8 cellular contexts compared by ENCODE assay signal in the genomic region with DNA sequence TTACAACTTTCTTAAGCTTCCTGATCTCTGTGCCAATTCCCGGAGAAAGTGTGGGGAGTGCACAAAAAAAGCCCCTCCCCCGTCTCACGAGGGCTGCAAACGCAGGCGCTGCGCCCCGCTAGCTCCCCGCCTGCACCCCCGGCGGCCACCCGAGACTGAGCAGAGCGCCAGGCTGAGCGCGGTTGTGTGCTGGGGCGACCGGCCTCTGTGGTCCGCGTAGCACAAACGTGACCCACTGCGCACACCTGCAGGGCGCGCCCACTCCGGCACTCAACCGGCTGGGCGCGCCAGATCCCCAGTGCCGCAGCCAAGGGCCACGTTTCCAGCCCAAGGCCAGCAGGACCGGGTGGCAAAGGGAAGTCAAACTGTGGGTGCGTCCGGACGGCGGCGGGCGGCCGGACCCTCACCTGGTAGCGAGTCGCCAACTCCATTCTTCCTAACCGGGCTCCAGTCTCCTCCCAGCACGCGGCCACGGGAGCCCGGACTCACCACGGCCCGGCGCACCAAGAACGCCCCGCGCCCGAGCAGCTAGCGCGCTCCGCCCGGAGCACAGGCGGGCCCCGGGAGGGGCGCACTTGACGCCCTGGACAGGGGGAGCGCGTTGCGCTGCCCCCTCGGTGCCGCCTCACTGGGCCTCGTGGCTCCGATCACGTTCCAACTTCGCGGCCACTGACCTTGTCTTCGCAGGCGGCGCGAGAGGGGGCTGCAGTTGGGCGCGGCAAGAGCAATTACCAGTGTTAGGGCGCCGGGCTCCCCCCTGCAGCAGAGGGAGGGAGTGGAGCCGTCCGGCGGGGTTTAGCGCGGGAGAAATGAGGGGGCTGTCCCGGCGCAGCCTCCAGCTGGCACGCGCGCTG. TPM values are rescaled to one million over a fixed set of nuclear protein-coding genes. Genes with fewer than 3 reads are reported as not detected.
DNase-seq lines count a peak whose midpoint lies in the region; ATAC-seq and TF ChIP-seq lines count a peak whose summit lies in the region.

A gene with protein sequence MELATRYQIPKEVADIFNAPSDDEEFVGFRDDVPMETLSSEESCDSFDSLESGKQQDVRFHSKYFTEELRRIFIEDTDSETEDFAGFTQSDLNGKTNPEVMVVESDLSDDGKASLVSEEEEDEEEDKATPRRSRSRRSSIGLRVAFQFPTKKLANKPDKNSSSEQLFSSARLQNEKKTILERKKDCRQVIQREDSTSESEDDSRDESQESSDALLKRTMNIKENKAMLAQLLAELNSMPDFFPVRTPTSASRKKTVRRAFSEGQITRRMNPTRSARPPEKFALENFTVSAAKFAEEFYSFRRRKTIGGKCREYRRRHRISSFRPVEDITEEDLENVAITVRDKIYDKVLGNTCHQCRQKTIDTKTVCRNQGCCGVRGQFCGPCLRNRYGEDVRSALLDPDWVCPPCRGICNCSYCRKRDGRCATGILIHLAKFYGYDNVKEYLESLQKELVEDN (minus strand): TSS at position 526 of the 854 bp plus-strand sequence. CDS start 95 bp downstream, at position 431.

- peak within 1 kb of the TSS; percentile 85 for H3K4me2 ChIP-seq in neuronal stem cell (ENCODE audit: insufficient read depth, low read length, poor library complexity, severe bottlenecking)

- no peak within 1 kb of the TSS for H2BK120ac ChIP-seq in neuronal stem cell (ENCODE audit: low read depth, low read length)

- H4K91ac ChIP-seq in neuronal stem cell (ENCODE audit: low read depth, low read length, poor library complexity): no peak within 1 kb of the TSS

- H3K27me3 ChIP-seq in Peyer's patch (no peaks in the 10 kb centered on the region), neuronal stem cell (ENCODE audit: control insufficient read depth in 3 of 3, insufficient read depth in 3 of 3, low read depth in 1 of 3, low read length in 3 of 3) (peaks cover 0 to 19% (median 0%) of the 10 kb centered on the region in 3 experiments), thoracic aorta (replicated peaks; ENCODE audit: insufficient read depth) (no peaks in the 10 kb centered on the region)

- no peak within 1 kb of the TSS for H2AK5ac ChIP-seq in neuronal stem cell (ENCODE audit: low read depth, low read length)

- H2BK12ac ChIP-seq in neuronal stem cell (ENCODE audit: low read length): no peak within 1 kb of the TSS

- H2AFZ ChIP-seq in neuronal stem cell (ENCODE audit: low read length): peak within 1 kb of the TSS; percentile 99

- H3K27ac ChIP-seq in Peyer's patch (peak within 1 kb of the TSS; percentile 47 to 86 (median 80)), neuronal stem cell (replicated peaks; ENCODE audit: low read length) (peak within 1 kb of the TSS; percentile 45), thoracic aorta (peak within 1 kb of the TSS in 1 of 2 donors; percentile 10)

- H4K8ac ChIP-seq in neuronal stem cell (ENCODE audit: low read depth, low read length): no peak within 1 kb of the TSS

- H3K9me3 ChIP-seq in Peyer's patch (no peaks in the 10 kb centered on the region), neuronal stem cell (replicated peaks in 1 of 2; ENCODE audit: control insufficient read depth in 2 of 2, insufficient read depth in 1 of 2, low read depth in 1 of 2, low read length in 2 of 2) (no peaks in the 10 kb centered on the region), thoracic aorta (no peaks in the 10 kb centered on the region)

- H3K23ac ChIP-seq in neuronal stem cell (ENCODE audit: low read depth, low read length, poor library complexity): peak within 1 kb of the TSS; percentile 53

- H2BK15ac ChIP-seq in neuronal stem cell (ENCODE audit: low read length): no peak within 1 kb of the TSS

- no CpG with 5 or more reads among the region's 86 CpGs for WGBS in neuronal stem cell (ENCODE audit: extremely low coverage in 2 of 2, insufficient read length in 2 of 2, insufficient replicate concordance in 1 of 2), 2 donors

- H3K4me1 ChIP-seq in Peyer's patch (peaks cover 0 to 9% (median 2%) of the 10 kb centered on the region in 4 donors), neuronal stem cell (ENCODE audit: control insufficient read depth in 2 of 2, insufficient read depth in 1 of 2, low read depth in 1 of 2, low read length in 2 of 2) (peaks cover 9 to 14% of the 10 kb centered on the region in 2 donors), thoracic aorta (ENCODE audit: control insufficient read depth in 1 of 2, low read depth in 2 of 2) (peaks cover 0 to 16% of the 10 kb centered on the region in 2 donors)

- H2BK5ac ChIP-seq in neuronal stem cell (ENCODE audit: low read length): peak within 1 kb of the TSS; percentile 35

- TF ChIP-seq POLR2A in Peyer's patch (IDR thresholded peaks at IDR 0.05): peak; percentile 21 to 35

- peak within 1 kb of the TSS; percentile 59 to 69 (median 68) for H3K4me3 ChIP-seq in Peyer's patch
- peak within 1 kb of the TSS; percentile 72 to 92 for H3K4me3 ChIP-seq in neuronal stem cell (ENCODE audit: low read length in 2 of 2)
- H3K4me3 ChIP-seq in thoracic aorta: peak within 1 kb of the TSS; percentile 75

- no peaks in the 10 kb centered on the region for H3K36me3 ChIP-seq in Peyer's patch
- no peaks in the 10 kb centered on the region for H3K36me3 ChIP-seq in neuronal stem cell (replicated peaks in 1 of 2; ENCODE audit: control insufficient read depth in 2 of 2, insufficient read depth in 2 of 2, low read length in 2 of 2)
- H3K36me3 ChIP-seq in thoracic aorta: no peaks in the 10 kb centered on the region

- H3K4ac ChIP-seq in neuronal stem cell (ENCODE audit: low read length): no peak within 1 kb of the TSS

- no peak for TF ChIP-seq CTCF in Peyer's patch (IDR thresholded peaks at IDR 0.05)
- no peak for TF ChIP-seq CTCF in thoracic aorta (IDR thresholded peaks at IDR 0.05)

- DNase-seq in DMS53 treated with DMSO at 0.1 percent for 48 hours (lab: John Stamatoyannopoulos, UW; ENCODE audit: unreplicated experiment): peak; percentile 97
- peak; percentile 85 for DNase-seq in HuH-7 (ENCODE audit: low spot score)
- peak; percentile 81 to 89 (median 84) for DNase-seq in Peyer's patch
- peak; percentile 26 for DNase-seq in activated gamma-delta T cell treated with Interleukin-2 at 50 U/mL for 16 hours
- DNase-seq in foreskin melanocyte: peak; percentile 77
- peak; percentile 74 for DNase-seq in neuronal stem cell (ENCODE audit: low spot score)
- no peak for DNase-seq in thoracic aorta (ENCODE audit: low spot score)

- no peak within 1 kb of the TSS for H3K14ac ChIP-seq in neuronal stem cell (ENCODE audit: low read length)

- no peaks in the 10 kb centered on the region for H3K79me1 ChIP-seq in neuronal stem cell (ENCODE audit: low read depth, low read length)

- peak; percentile 82 for ATAC-seq in GM21529 (IDR thresholded peaks at IDR 0.05; ENCODE audit: unreplicated experiment)
- ATAC-seq in thoracic aorta (ENCODE audit: insufficient number of reproducible peaks, low FRiP score, low read depth): peak; percentile 53

- peak within 1 kb of the TSS; percentile 85 for H3K9ac ChIP-seq in neuronal stem cell (ENCODE audit: low read depth, low read length, poor library complexity)

- peak within 1 kb of the TSS; percentile 99 for H3K18ac ChIP-seq in neuronal stem cell (ENCODE audit: low read length)

RNA-seq across cellular contexts. Expression of the gene that starts here (rescaled TPM):
- total RNA-seq in Peyer's patch (10 to 100 TPM in 3 of 4 donors, 1 to 10 TPM in 1; 6.8 to 51.2 (median 19.8) TPM), thoracic aorta (10 to 100 TPM in 1 of 2 donors, 1 to 10 TPM in 1; 2.5 to 13.9 TPM)
- 32.0 TPM for polyA plus RNA-seq in neuronal stem cell (2013, experiment 1 of 2)
- 28.4 TPM for polyA plus RNA-seq in neuronal stem cell (2013, experiment 2 of 2)
